16 cellular contexts compared by ENCODE assay signal in the genomic region with DNA sequence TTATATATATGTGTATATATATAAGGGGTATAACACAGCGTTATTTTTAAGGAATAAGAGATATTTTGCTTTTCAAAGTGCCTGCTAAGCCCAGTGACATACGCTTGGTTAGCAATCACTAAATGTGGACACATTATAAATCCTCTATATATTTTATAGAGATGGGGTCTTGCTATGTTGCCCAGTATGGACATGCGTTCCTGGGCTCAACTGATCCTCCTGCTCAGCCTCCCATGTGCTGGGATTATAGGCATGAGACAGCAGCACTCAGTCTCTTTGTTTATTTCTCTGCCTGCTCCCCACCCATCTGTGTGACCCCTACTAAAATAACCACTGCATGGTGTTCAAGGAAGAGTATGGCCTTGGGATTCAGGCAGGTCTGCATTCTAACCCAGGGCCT.
DNase-seq lines count a peak whose midpoint lies in the region; ATAC-seq and TF ChIP-seq lines count a peak whose summit lies in the region.
"Had no signal": no experiment of that assay in that cellular context is flagged by ENCODE, and none has a peak within 500 bp of the region (broad histone marks: within the 10 kb centered on the region; RNA-seq: fewer than 3 reads in every experiment).

No MANE protein-coding gene starts in this region.

- no peak for TF ChIP-seq EP300 in transverse colon (IDR thresholded peaks at IDR 0.05; ENCODE audit: low read depth)

- H3K9ac ChIP-seq in fibroblast of lung (ENCODE audit: insufficient read depth, low read length), result no peak overlapping the region

- H3K27me3 Mint-ChIP-seq in HFFc6 (ENCODE audit: insufficient read depth), result peaks cover 3% of the 10 kb centered on the region; the same call in 1 of the 2 replicates
- H3K27me3 Mint-ChIP-seq: IgD-negative memory B cell had no signal

- H3K9me3 Mint-ChIP-seq in HFFc6, result no peaks in the 10 kb centered on the region

- peaks cover 13% of the 10 kb centered on the region for H3K4me1 ChIP-seq in fibroblast of lung (ENCODE audit: control insufficient read depth, extremely low read depth, insufficient read depth, low read length)
- peaks cover 0 to 15% (median 5%) of the 10 kb centered on the region in 4 donors for H3K4me1 ChIP-seq in transverse colon

- H3K27me3 ChIP-seq in fibroblast of lung (ENCODE audit: control insufficient read depth, insufficient read depth, low read length) (no peaks in the 10 kb centered on the region), transverse colon (no peaks in the 10 kb centered on the region)

- H3K9me3 ChIP-seq in fibroblast of lung (ENCODE audit: control insufficient read depth, insufficient read depth, low read depth, low read length) (no peaks in the 10 kb centered on the region), transverse colon (no peaks in the 10 kb centered on the region)

- no peak overlapping the region for H3K4me2 ChIP-seq in fibroblast of lung (ENCODE audit: extremely low read depth, insufficient read depth, low read length)

- H3K4me1 Mint-ChIP-seq in HFFc6 (ENCODE audit: low read depth), result peaks cover 56% of the 10 kb centered on the region

- H3K36me3 Mint-ChIP-seq in HFFc6 (ENCODE audit: low read depth), result peaks cover 14% of the 10 kb centered on the region; the same call in 1 of the 2 replicates

- WGBS in transverse colon (ENCODE audit: low coverage in 1 of 2), 2 donors, result 99 to 100% methylated on average over 2 to 3 of the region's 3 CpGs

- DNase-seq in HFFc6 (no peak), fibroblast of lung (ENCODE audit: low read depth in 2 of 2) (no peak), transverse colon (no peak), OCI-M1 (lab: John Stamatoyannopoulos, UW) (no peak)
- no peak for DNase-seq in stimulated activated CD4-positive, alpha-beta T cell treated with anti-CD3 and anti-CD28 coated beads, Interleukin-15, amount 100 ng/mL, for 24 hours
- DNase-seq: GF-D8, H7, Kasumi-1, NCI-H1105 treated with DMSO at 0.1 percent for 48 hours, NCI-H1694 treated with DMSO at 0.1 percent for 48 hours, NCI-H345, NCI-H526, SHP77 treated with DMSO at 0.1 percent for 48 hours had no signal

- no peak for ATAC-seq in GM21367 (IDR thresholded peaks at IDR 0.05; ENCODE audit: unreplicated experiment)

- H3K27ac Mint-ChIP-seq in HFFc6, result peak overlapping the region; percentile 68; the same call in 1 of the 2 replicates
- H3K27ac Mint-ChIP-seq: IgD-negative memory B cell had no signal

- H3K27ac ChIP-seq in fibroblast of lung (ENCODE audit: insufficient read depth, low read length) (peak overlapping the region; percentile 11), skin epidermis (peak overlapping the region in 11 of 21 experiments; percentile 10 to 77 (median 50)), transverse colon (peak overlapping the region; percentile 54 to 83 (median 78))

- no peak overlapping the region for H2AFZ ChIP-seq in fibroblast of lung (ENCODE audit: low read length)

- intact Hi-C loops in transverse colon (cut with DNase I; ENCODE audit: low total_unique reads), result no loop called here

- TF ChIP-seq CTCF in HFFc6 (IDR thresholded peaks at IDR 0.05), result no peak
- TF ChIP-seq CTCF in fibroblast of lung (conservative IDR thresholded peaks at IDR 0.05 in 1 of 2, IDR thresholded peaks at IDR 0.05 in 1 of 2; ENCODE audit: low read depth in 1 of 2, low read length in 2 of 2), result no peak
- TF ChIP-seq CTCF in transverse colon (IDR thresholded peaks at IDR 0.05), result no peak

- no peak overlapping the region for H3K4me3 Mint-ChIP-seq in HFFc6

- in situ Hi-C loops in transverse colon (cut with MboI; ENCODE audit: low pct_ligation_motif_present in 1 of 4, low pct_unique_long_range_greater_than_20kb in 1 of 4, low sequenced_read_pairs in 3 of 4), result no loop called here

- H3K36me3 ChIP-seq in fibroblast of lung (ENCODE audit: control insufficient read depth, insufficient read depth, low read length) (no peaks in the 10 kb centered on the region), transverse colon (no peaks in the 10 kb centered on the region)

- TF ChIP-seq POLR2A in transverse colon (IDR thresholded peaks at IDR 0.05), result no peak

- no peaks in the 10 kb centered on the region for H4K20me1 ChIP-seq in fibroblast of lung (ENCODE audit: control insufficient read depth, extremely low read depth, insufficient read depth, low read length)

- H3K4me3 ChIP-seq in fibroblast of lung (replicated peaks in 1 of 4; ENCODE audit: control extremely low read depth in 1 of 4, insufficient read depth in 1 of 4, low read depth in 3 of 4, low read length in 4 of 4), result no peak overlapping the region
- H3K4me3 ChIP-seq in skin epidermis, result no peak overlapping the region
- H3K4me3 ChIP-seq in transverse colon, result no peak overlapping the region

- peaks cover 5% of the 10 kb centered on the region for H3K79me2 ChIP-seq in fibroblast of lung (ENCODE audit: control insufficient read depth, insufficient read depth, low read length)

Comparison
In these comparisons a context has a peak if more than half of its experiments do, and no peak if none do; other contexts are left out.
1. H3K27ac ChIP-seq: peak in every context shown above with its lines; median percentile 78 in transverse colon; 50 in skin epidermis; 11 in fibroblast of lung.